Comparison of ENCODE assay signal across 9 cellular contexts in the genomic region with DNA sequence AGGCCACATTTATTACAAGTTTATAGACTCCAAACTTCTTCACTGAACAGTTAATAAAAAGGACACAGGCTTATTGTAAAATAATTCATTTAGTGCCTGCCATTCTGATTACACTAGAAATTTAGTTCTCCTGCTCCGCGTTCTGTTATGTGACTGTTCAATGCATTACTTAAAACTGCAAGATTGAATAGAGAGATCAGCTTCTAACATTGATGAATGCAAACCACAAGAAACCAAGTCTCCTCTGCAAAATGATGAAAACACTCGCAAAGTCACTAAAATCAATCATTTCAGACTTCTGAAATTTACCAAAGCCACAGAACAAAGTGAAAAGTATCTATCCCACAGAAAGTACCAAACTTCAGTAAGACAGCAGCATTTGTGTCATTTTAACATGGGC. TPM values are rescaled to one million over a fixed set of nuclear protein-coding genes. Genes with fewer than 3 reads are reported as not detected.
DNase-seq lines count a peak whose midpoint lies in the region; ATAC-seq, FAIRE-seq and TF ChIP-seq lines count a peak whose summit lies in the region.
"Not testable (repeated sequence)": the region's sequence is repeated elsewhere in the genome, so short reads cannot be mapped to it uniquely, and the experiment has no call there.
"Had no signal": no experiment of that assay in that cellular context is flagged by ENCODE, and none has a peak within 500 bp of the region (broad histone marks: within the 10 kb centered on the region; RNA-seq: fewer than 3 reads in every experiment).

No MANE protein-coding gene starts in this region.

- POLR2A ChIA-PET in A549 (lab: Yijun Ruan, JAX); H1 (lab: Charles Lee; ENCODE audit: partially characterized antibody): not testable (repeated sequence)

- H3K23me2 ChIP-seq in H1 (ENCODE audit: low read depth, low read length): not testable (repeated sequence)

- H3K36me3 ChIP-seq in astrocyte (ENCODE audit: insufficient read depth, low read length); bronchial epithelial cell (ENCODE audit: control insufficient read depth, insufficient read depth, low read length); H1 (ENCODE audit: control insufficient read depth in 2 of 4, insufficient read depth in 4 of 4, low read length in 3 of 4); small intestine (ENCODE audit: control insufficient read depth in 2 of 2, insufficient read depth in 2 of 2, low read length in 2 of 2): not testable (repeated sequence)

- 90% methylated on average over 3 of the region's 3 CpGs for WGBS in A549 (ENCODE audit: missing lambda C conversion rate)
- WGBS in H1 (ENCODE audit: extremely low coverage in 1 of 2, insufficient coverage in 1 of 2, insufficient read length in 1 of 2, insufficient replicate concordance in 2 of 2, low coverage in 1 of 2, low lambda C conversion rate in 2 of 2, missing lambda C conversion rate in 1 of 2), 2 experiments: 92% methylated on average over 3 of the region's 3 CpGs; no CpG with 5 or more reads in 1 of the 2 experiments
- WGBS in small intestine, 3 donors: 88 to 95% (median 89%) methylated on average over 3 of the region's 3 CpGs

- not testable (repeated sequence) for H2BK15ac ChIP-seq in H1 (ENCODE audit: low read length)

- not testable (repeated sequence) for H3K9ac ChIP-seq in astrocyte (ENCODE audit: low read length); H1 (replicated peaks in 1 of 4; ENCODE audit: extremely low read depth in 1 of 4, low read depth in 3 of 4, low read length in 3 of 4)

- H2BK5ac ChIP-seq in H1 (ENCODE audit: low read depth, low read length): not testable (repeated sequence)

- H3K4me1 Mint-ChIP-seq in activated T-cell treated with anti-CD3 and anti-CD28 coated beads, Interleukin-2, amount 50 U/mL, for 72 hours (ENCODE audit: low read depth): peaks cover 13% of the 10 kb centered on the region
- H3K4me1 Mint-ChIP-seq in astrocyte (ENCODE audit: low read depth, unreplicated experiment): not testable (repeated sequence)

- H3K23ac ChIP-seq in H1 (ENCODE audit: insufficient read length): not testable (repeated sequence)

- not testable (repeated sequence) for H2AK5ac ChIP-seq in H1 (ENCODE audit: low read depth, low read length)

- not testable (repeated sequence) for H3K4me3 Mint-ChIP-seq in activated T-cell treated with anti-CD3 and anti-CD28 coated beads, Interleukin-2, amount 50 U/mL, for 72 hours; astrocyte (ENCODE audit: unreplicated experiment)

- not testable (repeated sequence) for H2AFZ ChIP-seq in astrocyte (ENCODE audit: low read depth, low read length); H1 (ENCODE audit: low read length)

- H2BK12ac ChIP-seq in H1 (ENCODE audit: low read depth, low read length): not testable (repeated sequence)

- not testable (repeated sequence) for H3K36me3 Mint-ChIP-seq in activated T-cell treated with anti-CD3 and anti-CD28 coated beads, Interleukin-2, amount 50 U/mL, for 72 hours (ENCODE audit: insufficient read depth in 2 of 2); astrocyte (ENCODE audit: low read depth, unreplicated experiment)

- CTCF ChIA-PET in A549 (lab: Yijun Ruan, JAX); H1 (lab: Charles Lee; ENCODE audit: partially characterized antibody): not testable (repeated sequence)

- H3K27ac Mint-ChIP-seq in activated T-cell treated with anti-CD3 and anti-CD28 coated beads, Interleukin-2, amount 50 U/mL, for 72 hours; astrocyte (ENCODE audit: unreplicated experiment): not testable (repeated sequence)

- H3K4me2 ChIP-seq in A549; astrocyte (ENCODE audit: low read length); H1 (ENCODE audit: insufficient read depth in 1 of 2, low read depth in 2 of 2, low read length in 2 of 2): not testable (repeated sequence)

- H4K5ac ChIP-seq in H1 (ENCODE audit: insufficient read length, low read depth, low read length): not testable (repeated sequence)

- H2BK120ac ChIP-seq in H1 (replicated peaks; ENCODE audit: low read depth, low read length): not testable (repeated sequence)

- not testable (repeated sequence) for H4K8ac ChIP-seq in H1 (ENCODE audit: extremely low read depth, insufficient read depth, low read length)

- H3K4me3 ChIP-seq in A549; astrocyte (ENCODE audit: insufficient read depth, low read depth, low read length); bronchial epithelial cell (ENCODE audit: low read depth, low read length); H1 (ENCODE audit: extremely low read depth in 1 of 4, insufficient read depth in 2 of 4, low read depth in 3 of 4, low read length in 4 of 4); small intestine (ENCODE audit: low read depth in 1 of 2, low read length in 2 of 2): not testable (repeated sequence)

- not testable (repeated sequence) for H3K4me1 ChIP-seq in A549; astrocyte (ENCODE audit: insufficient read depth, low read length); H1 (replicated peaks in 1 of 4; ENCODE audit: control insufficient read depth in 3 of 4, insufficient read depth in 4 of 4, low read length in 3 of 4); small intestine (ENCODE audit: control insufficient read depth in 2 of 2, insufficient read depth in 1 of 2, low read depth in 1 of 2, low read length in 1 of 2)

- not testable (repeated sequence) for ATAC-seq in A549
- ATAC-seq in activated T-cell treated with anti-CD3 and anti-CD28 coated beads, Interleukin-2, amount 50 U/mL, for 72 hours (replicated peaks in 1 of 2): peak; percentile 63 to 73

- FAIRE-seq in A204.1 (lab: Jason Lieb, UNC): peak; percentile 47
- FAIRE-seq in A549 (lab: Jason Lieb, UNC): peak; percentile 86
- FAIRE-seq in GM12891 (lab: Jason Lieb, UNC): peak; percentile 41
- peak; percentile 63 for FAIRE-seq in astrocyte (lab: Jason Lieb, UNC)
- peak; percentile 50 for FAIRE-seq in bronchial epithelial cell (lab: Jason Lieb, UNC)
- FAIRE-seq in H1 (lab: Jason Lieb, UNC): peak; percentile 93
- peak; percentile 5 for FAIRE-seq in small intestine (lab: Jason Lieb, UNC)

- TF ChIP-seq CTCF in A549 (IDR thresholded peaks at IDR 0.05); astrocyte (IDR thresholded peaks at IDR 0.05; ENCODE audit: insufficient read depth, low read depth, low read length); bronchial epithelial cell (IDR thresholded peaks at IDR 0.05; ENCODE audit: insufficient read depth, low read length, severe bottlenecking); H1 (IDR thresholded peaks at IDR 0.05; ENCODE audit: control extremely low read depth in 1 of 3, insufficient read depth in 1 of 3, low read depth in 1 of 3, low read length in 3 of 3): not testable (repeated sequence)

- not testable (repeated sequence) for H4K20me1 ChIP-seq in astrocyte (ENCODE audit: insufficient read depth, low read length); H1 (replicated peaks in 1 of 2; ENCODE audit: control insufficient read depth in 1 of 2, insufficient read depth in 2 of 2, low read length in 2 of 2)

- not testable (repeated sequence) for H2BK20ac ChIP-seq in H1 (ENCODE audit: low read length)

- not testable (repeated sequence) for TF ChIP-seq EP300 in A549 (IDR thresholded peaks at IDR 0.05); H1 (IDR thresholded peaks at IDR 0.05; ENCODE audit: borderline replicate concordance in 1 of 2, low read depth in 2 of 2, low read length in 2 of 2)

- H3K9me3 Mint-ChIP-seq in activated T-cell treated with anti-CD3 and anti-CD28 coated beads, Interleukin-2, amount 50 U/mL, for 72 hours; astrocyte (ENCODE audit: unreplicated experiment): not testable (repeated sequence)

- TF ChIP-seq POLR2A in A549 (IDR thresholded peaks at IDR 0.05; ENCODE audit: low read length); GM12891 (IDR thresholded peaks at IDR 0.05; ENCODE audit: low read depth, low read length); H1 (IDR thresholded peaks at IDR 0.05; ENCODE audit: control extremely low read depth in 1 of 2, low read depth in 2 of 2, low read length in 2 of 2): not testable (repeated sequence)

- not testable (repeated sequence) for H3K79me2 ChIP-seq in astrocyte (ENCODE audit: insufficient read depth, low read length); H1 (ENCODE audit: control insufficient read depth in 1 of 2, insufficient read depth in 2 of 2, low read length in 2 of 2)

- TF ChIP-seq RAD21 in A549 (conservative IDR thresholded peaks at IDR 0.05 in 1 of 2, IDR thresholded peaks at IDR 0.05 in 1 of 2); H1 (IDR thresholded peaks at IDR 0.05 in 1 of 2, conservative IDR thresholded peaks at IDR 0.05 in 1 of 2; ENCODE audit: low read depth in 2 of 2, low read length in 2 of 2): not testable (repeated sequence)

- not testable (repeated sequence) for H3K4ac ChIP-seq in H1 (replicated peaks; ENCODE audit: insufficient read length, low read depth, low read length)

- not testable (repeated sequence) for H3K79me1 ChIP-seq in H1 (ENCODE audit: low read depth, low read length)

- not testable (repeated sequence) for H3K56ac ChIP-seq in H1 (replicated peaks; ENCODE audit: insufficient read length, low read depth, low read length)

- H3K14ac ChIP-seq in H1 (ENCODE audit: insufficient read length): not testable (repeated sequence)

- H3K27me3 ChIP-seq in astrocyte (ENCODE audit: insufficient read depth, low read length); bronchial epithelial cell (ENCODE audit: control insufficient read depth, insufficient read depth, low read length); H1 (replicated peaks in 1 of 4; ENCODE audit: control insufficient read depth in 3 of 4, extremely low read depth in 1 of 4, insufficient read depth in 3 of 4, low read length in 3 of 4); small intestine (ENCODE audit: control insufficient read depth in 2 of 2, insufficient read depth in 2 of 2, low read length in 2 of 2): not testable (repeated sequence)

- not testable (repeated sequence) for DNase-seq in A549 (ENCODE audit: low read depth in 1 of 2, low spot score in 1 of 2); GM12891 (ENCODE audit: insufficient read length, low spot score); activated T-cell treated with anti-CD3 and anti-CD28 coated beads, Interleukin-2, amount 50 U/mL, for 72 hours; astrocyte (ENCODE audit: low read depth); bronchial epithelial cell (ENCODE audit: low read depth); H1 (ENCODE audit: low read depth in 1 of 2, low spot score in 2 of 2); small intestine

- not testable (repeated sequence) for H3K18ac ChIP-seq in H1 (ENCODE audit: extremely low read depth, low read length)

- H3K9me3 ChIP-seq in A549: peaks cover 44% of the 10 kb centered on the region
- not testable (repeated sequence) for H3K9me3 ChIP-seq in astrocyte (ENCODE audit: insufficient read depth, low read depth, low read length); H1 (ENCODE audit: insufficient read depth in 2 of 2, low read depth in 1 of 2, low read length in 1 of 2); small intestine (ENCODE audit: control insufficient read depth, low read depth)

- not testable (repeated sequence) for H3K27ac ChIP-seq in A549; astrocyte (ENCODE audit: low read depth, low read length); H1 (ENCODE audit: low read depth, low read length); small intestine (ENCODE audit: low read depth in 1 of 2, low read length in 1 of 2)

- not testable (repeated sequence) for H4K91ac ChIP-seq in H1 (replicated peaks; ENCODE audit: insufficient read length, low read length)

- not testable (repeated sequence) for H3K27me3 Mint-ChIP-seq in activated T-cell treated with anti-CD3 and anti-CD28 coated beads, Interleukin-2, amount 50 U/mL, for 72 hours (ENCODE audit: low read depth); astrocyte (ENCODE audit: low read depth, unreplicated experiment)

RNA-seq across cellular contexts. Expression of a gene that starts 22.9 kb away (rescaled TPM):
- polyA plus RNA-seq in A549 (2011; rRNA removed) (18.1 and 19.2 TPM in 2 replicates), A549 (2017; fragmentation: RNase III; extraction: RNeasy Plus Mini Kit Qiagen cat#74134 plus additional on column Dnase treatment) (14.5 to 16.3 TPM (median 16.0 TPM) in 3 replicates), H1 (2011; rRNA removed) (30.0 and 43.7 TPM in 2 replicates), small intestine (1 to 10 TPM; 2.2 to 5.9 (median 3.5) TPM)
- 17.2 and 20.1 TPM in 2 replicates for polyA plus RNA-seq in A549 (2012; cell fraction: cytosol; rRNA removed)
- 75.8 and 108 TPM in 2 replicates for polyA plus RNA-seq in A549 (2012; cell fraction: nucleus; rRNA removed)
- 17.1 and 20.7 TPM in 2 replicates for polyA minus RNA-seq in A549 (2011; rRNA and poly(A)+ RNA removed)
- polyA plus RNA-seq in GM12891 (2012; ENCODE audit: low read depth, missing spikeins): 10.3 TPM
- total RNA-seq in activated T-cell treated with anti-CD3 and anti-CD28 coated beads, Interleukin-2, amount 50 U/mL, for 72 hours: 10 to 100 TPM; 63.7 to 71.4 TPM
- total RNA-seq in astrocyte (4.8 and 5.1 TPM in 2 replicates), bronchial epithelial cell (6.4 and 6.8 TPM in 2 replicates)
- 36.7 and 44.1 TPM in 2 replicates for total RNA-seq in H1 (2021; fragmentation: NEBNext Ultra II Directional; extraction: Animal tissue kit (Norgen Biotek cat#: 25700))
- polyA plus RNA-seq in H1 (2011; cell fraction: cytosol; rRNA removed): 62.0 TPM
- 81.9 TPM for polyA plus RNA-seq in H1 (2011; cell fraction: nucleus; rRNA removed)
- polyA plus RNA-seq in H1 (2012, experiment 1 of 2): 39.8 to 55.6 TPM (median 46.6 TPM) in 4 replicates
- 4.6 TPM for polyA plus RNA-seq in H1 (2012, experiment 2 of 2)
- polyA plus RNA-seq in H1 (2013, experiment 1 of 2): 30.5 TPM
- polyA plus RNA-seq in H1 (2013, experiment 2 of 2): 26.8 TPM
- 34.3 and 35.5 TPM in 2 replicates for polyA minus RNA-seq in H1 (2011; rRNA and poly(A)+ RNA removed)
- 22.2 TPM for polyA minus RNA-seq in H1 (2011; cell fraction: cytosol; rRNA and poly(A)+ RNA removed)
- 48.1 TPM for polyA minus RNA-seq in H1 (2011; cell fraction: nucleus; rRNA and poly(A)+ RNA removed)

RNA-seq across cellular contexts. Expression of a gene that starts 47.5 kb away (rescaled TPM):
- polyA plus RNA-seq in A549 (2011; rRNA removed) (0.57 and 0.78 TPM in 2 replicates), A549 (2017; fragmentation: RNase III; extraction: RNeasy Plus Mini Kit Qiagen cat#74134 plus additional on column Dnase treatment) (0.30 to 0.67 TPM (median 0.63 TPM) in 3 replicates), H1 (2011; rRNA removed) (1.9 and 2.9 TPM in 2 replicates), small intestine (1 to 10 TPM in 1 of 3 donors, under 1 TPM in 2; 0.45 to 1.6 (median 0.54) TPM)
- polyA plus RNA-seq in A549 (2012; cell fraction: cytosol; rRNA removed): 0.08 TPM in 2 replicates
- 0.04 and 0.09 TPM in 2 replicates for polyA plus RNA-seq in A549 (2012; cell fraction: nucleus; rRNA removed)
- polyA minus RNA-seq in A549 (2011; rRNA and poly(A)+ RNA removed): 0.54 and 0.74 TPM in 2 replicates
- polyA plus RNA-seq in GM12891 (2012; ENCODE audit: low read depth, missing spikeins): 1.2 TPM
- total RNA-seq in activated T-cell treated with anti-CD3 and anti-CD28 coated beads, Interleukin-2, amount 50 U/mL, for 72 hours: 1 to 10 TPM; 7.9 to 8.2 TPM
- total RNA-seq in astrocyte (3.7 and 4.1 TPM in 2 replicates), bronchial epithelial cell (3.9 and 4.6 TPM in 2 replicates)
- 22.1 and 22.4 TPM in 2 replicates for total RNA-seq in H1 (2021; fragmentation: NEBNext Ultra II Directional; extraction: Animal tissue kit (Norgen Biotek cat#: 25700))
- 3.8 TPM for polyA plus RNA-seq in H1 (2011; cell fraction: cytosol; rRNA removed)
- 3.4 TPM for polyA plus RNA-seq in H1 (2011; cell fraction: nucleus; rRNA removed)
- polyA plus RNA-seq in H1 (2012, experiment 1 of 2): 7.9 to 13.6 TPM (median 8.7 TPM) in 4 replicates
- 0.88 TPM for polyA plus RNA-seq in H1 (2012, experiment 2 of 2)
- 11.9 TPM for polyA plus RNA-seq in H1 (2013, experiment 1 of 2)
- 10.6 TPM for polyA plus RNA-seq in H1 (2013, experiment 2 of 2)
- polyA minus RNA-seq in H1 (2011; rRNA and poly(A)+ RNA removed): 18.5 and 24.9 TPM in 2 replicates
- 11.4 TPM for polyA minus RNA-seq in H1 (2011; cell fraction: cytosol; rRNA and poly(A)+ RNA removed)
- polyA minus RNA-seq in H1 (2011; cell fraction: nucleus; rRNA and poly(A)+ RNA removed): 36.4 TPM
- total RNA-seq: Calu3 had no signal
